In the genomic region with DNA sequence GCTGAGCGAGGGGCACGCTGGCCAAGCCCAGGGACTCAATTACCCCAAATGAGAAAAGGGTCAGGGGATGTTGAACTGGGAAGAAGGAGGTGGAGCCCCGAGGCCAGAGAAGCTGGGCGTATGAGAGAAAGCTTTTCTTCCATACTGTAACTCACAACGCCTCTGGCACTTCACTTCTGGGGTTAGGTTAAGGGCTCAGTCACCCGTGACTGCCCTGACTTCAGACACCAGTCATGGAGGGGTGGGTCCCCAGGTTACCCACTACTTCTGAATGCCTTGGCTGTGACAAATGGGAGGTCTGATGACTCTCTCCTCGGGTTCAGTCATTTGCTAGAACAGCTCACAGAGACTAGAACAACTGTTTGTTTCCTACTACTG, we compare ENCODE assay signal across 15 cellular contexts. TPM values are rescaled to one million over a fixed set of nuclear protein-coding genes. Genes with fewer than 3 reads are reported as not detected.
A peak's percentile ranks its signal among the peaks of the same experiment; 100 is the strongest.
DNase-seq lines count a peak whose midpoint lies in the region; ATAC-seq, FAIRE-seq and TF ChIP-seq lines count a peak whose summit lies in the region.
"Had no signal": no experiment of that assay in that cellular context is flagged by ENCODE, and none has a peak within 500 bp of the region (broad histone marks: within the 10 kb centered on the region; RNA-seq: fewer than 3 reads in every experiment).

No MANE protein-coding gene starts in this region.

- no peak for ATAC-seq in activated CD8-positive, alpha-beta memory T cell treated with anti-CD3 and anti-CD28 coated beads, Interleukin-2, amount 10 ng/mL, durations not matched to agents 7 days and 5 days
- peak; percentile 17 for ATAC-seq in HG03439 (IDR thresholded peaks at IDR 0.05; ENCODE audit: unreplicated experiment)
- peak; percentile 83 for ATAC-seq in stimulated activated effector memory CD8-positive, alpha-beta T cell treated with anti-CD3 and anti-CD28 coated beads, Interleukin-12 subunit alpha, Interleukin-12 subunit beta, amount 100 ng/mL, for 72 hours
- ATAC-seq: gastrocnemius medialis, left colon had no signal

- peak; percentile 28 for FAIRE-seq in bronchial epithelial cell (lab: Jason Lieb, UNC)
- FAIRE-seq: G401.6 had no signal

- no peak overlapping the region for H3K27ac ChIP-seq in mammary epithelial cell (ENCODE audit: insufficient read depth, low read depth, low read length)
- H3K27ac ChIP-seq: gastrocnemius medialis, psoas muscle had no signal

- H3K27ac Mint-ChIP-seq in activated CD8-positive, alpha-beta memory T cell treated with anti-CD3 and anti-CD28 coated beads, Interleukin-2, amount 10 ng/mL, durations not matched to agents 7 days and 5 days = no peak overlapping the region
- H3K27ac Mint-ChIP-seq in stimulated activated effector memory CD8-positive, alpha-beta T cell treated with anti-CD3 and anti-CD28 coated beads, Interleukin-12 subunit alpha, Interleukin-12 subunit beta, amount 100 ng/mL, for 72 hours = peak overlapping the region; percentile 98

- no peak overlapping the region for H2AFZ ChIP-seq in mammary epithelial cell (ENCODE audit: low read depth, low read length)

- H3K4me3 Mint-ChIP-seq in activated CD8-positive, alpha-beta memory T cell treated with anti-CD3 and anti-CD28 coated beads, Interleukin-2, amount 10 ng/mL, durations not matched to agents 7 days and 5 days = no peak overlapping the region
- peak overlapping the region; percentile 66 for H3K4me3 Mint-ChIP-seq in stimulated activated effector memory CD8-positive, alpha-beta T cell treated with anti-CD3 and anti-CD28 coated beads, Interleukin-12 subunit alpha, Interleukin-12 subunit beta, amount 100 ng/mL, for 72 hours

- no peak overlapping the region for H3K4me3 ChIP-seq in bronchial epithelial cell (ENCODE audit: low read depth, low read length)
- no peak overlapping the region for H3K4me3 ChIP-seq in mammary epithelial cell (replicated peaks in 1 of 3; ENCODE audit: insufficient read depth in 1 of 3, low read depth in 2 of 3, low read length in 3 of 3)
- H3K4me3 ChIP-seq: gastrocnemius medialis, psoas muscle had no signal

- H3K4me1 ChIP-seq in mammary epithelial cell (ENCODE audit: insufficient read depth, low read length) = peaks cover 20% of the 10 kb centered on the region
- H3K4me1 ChIP-seq: gastrocnemius medialis, psoas muscle had no signal

- H3K9me3 Mint-ChIP-seq in activated CD8-positive, alpha-beta memory T cell treated with anti-CD3 and anti-CD28 coated beads, Interleukin-2, amount 10 ng/mL, durations not matched to agents 7 days and 5 days (ENCODE audit: low read depth) = no peaks in the 10 kb centered on the region
- H3K9me3 Mint-ChIP-seq in stimulated activated effector memory CD8-positive, alpha-beta T cell treated with anti-CD3 and anti-CD28 coated beads, Interleukin-12 subunit alpha, Interleukin-12 subunit beta, amount 100 ng/mL, for 72 hours = no peaks in the 10 kb centered on the region

- H3K79me2 ChIP-seq in mammary epithelial cell (ENCODE audit: insufficient read depth, low read length) = no peaks in the 10 kb centered on the region

- peaks cover 3% of the 10 kb centered on the region for H3K27me3 Mint-ChIP-seq in activated CD8-positive, alpha-beta memory T cell treated with anti-CD3 and anti-CD28 coated beads, Interleukin-2, amount 10 ng/mL, durations not matched to agents 7 days and 5 days

- 67% methylated on average over 7 of the region's 7 CpGs for WGBS in mammary epithelial cell (ENCODE audit: low coverage, missing lambda C conversion rate)

- H3K27me3 ChIP-seq in bronchial epithelial cell (ENCODE audit: control insufficient read depth, insufficient read depth, low read length) (peaks cover 7% of the 10 kb centered on the region), mammary epithelial cell (ENCODE audit: insufficient read depth, low read length) (no peaks in the 10 kb centered on the region)

- peak; percentile 68 for DNase-seq in activated CD8-positive, alpha-beta memory T cell treated with anti-CD3 and anti-CD28 coated beads for 24 hours
- no peak for DNase-seq in activated CD8-positive, alpha-beta memory T cell treated with anti-CD3 and anti-CD28 coated beads, Interleukin-2, amount 10 ng/mL, durations not matched to agents 7 days and 5 days
- DNase-seq in bronchial epithelial cell (ENCODE audit: low read depth) = no peak
- DNase-seq in stimulated activated effector memory CD8-positive, alpha-beta T cell treated with anti-CD3 and anti-CD28 coated beads, Interleukin-12 subunit alpha, Interleukin-12 subunit beta, amount 100 ng/mL, for 72 hours (ENCODE audit: low spot score in 2 of 2) = peak; percentile 43 to 78
- DNase-seq in SW 1271 (lab: John Stamatoyannopoulos, UW) = no peak
- DNase-seq in mammary epithelial cell = no peak
- no peak for DNase-seq in NCI-H2107 treated with DMSO at 0.1 percent for 48 hours (lab: John Stamatoyannopoulos, UW; ENCODE audit: unreplicated experiment)
- DNase-seq: cortex of kidney, gastrocnemius medialis, left colon, NCI-H1092 treated with DMSO at 0.1 percent for 48 hours, NCI-H82 had no signal

- H3K36me3 Mint-ChIP-seq in activated CD8-positive, alpha-beta memory T cell treated with anti-CD3 and anti-CD28 coated beads, Interleukin-2, amount 10 ng/mL, durations not matched to agents 7 days and 5 days = no peaks in the 10 kb centered on the region
- H3K36me3 Mint-ChIP-seq in stimulated activated effector memory CD8-positive, alpha-beta T cell treated with anti-CD3 and anti-CD28 coated beads, Interleukin-12 subunit alpha, Interleukin-12 subunit beta, amount 100 ng/mL, for 72 hours = peaks cover 28% of the 10 kb centered on the region

- H3K36me3 ChIP-seq in bronchial epithelial cell (ENCODE audit: control insufficient read depth, insufficient read depth, low read length) (no peaks in the 10 kb centered on the region), mammary epithelial cell (ENCODE audit: insufficient read depth, low read length) (no peaks in the 10 kb centered on the region)
- H3K36me3 ChIP-seq: gastrocnemius medialis had no signal

- TF ChIP-seq CTCF in bronchial epithelial cell (IDR thresholded peaks at IDR 0.05; ENCODE audit: insufficient read depth, low read length, severe bottlenecking) (no peak), mammary epithelial cell (conservative IDR thresholded peaks at IDR 0.05 in 1 of 2, IDR thresholded peaks at IDR 0.05 in 1 of 2; ENCODE audit: extremely low read depth in 1 of 2, insufficient read depth in 1 of 2, low read depth in 1 of 2, low read length in 2 of 2) (no peak)

- peaks cover 56% of the 10 kb centered on the region for H3K4me1 Mint-ChIP-seq in activated CD8-positive, alpha-beta memory T cell treated with anti-CD3 and anti-CD28 coated beads, Interleukin-2, amount 10 ng/mL, durations not matched to agents 7 days and 5 days
- H3K4me1 Mint-ChIP-seq in stimulated activated effector memory CD8-positive, alpha-beta T cell treated with anti-CD3 and anti-CD28 coated beads, Interleukin-12 subunit alpha, Interleukin-12 subunit beta, amount 100 ng/mL, for 72 hours = peaks cover 72% of the 10 kb centered on the region

- H3K4me2 ChIP-seq in mammary epithelial cell (ENCODE audit: insufficient read depth, low read depth, low read length) = no peak overlapping the region

- dilution Hi-C loops in mammary epithelial cell (cut with HindIII; ENCODE audit: low sequenced_read_pairs) = loop anchor here (10.0 kb wide), 1 partner anchor 86 kb away; the partner anchor contains the start of gene CLBA1

- no peak overlapping the region for H3K9ac ChIP-seq in mammary epithelial cell (ENCODE audit: insufficient read depth, low read length)

- in situ Hi-C loops in mammary epithelial cell (cut with MboI; ENCODE audit: low sequenced_read_pairs in 2 of 2) = no loop called here

- BruUV-seq in mammary epithelial cell (replicated peaks; lab: Mats Ljungman, UMichigan) = no TSS peak

- H3K9me3 ChIP-seq in mammary epithelial cell (replicated peaks; ENCODE audit: insufficient read depth, low read length) = no peaks in the 10 kb centered on the region
- H3K9me3 ChIP-seq: gastrocnemius medialis, psoas muscle had no signal

- no peaks in the 10 kb centered on the region for H4K20me1 ChIP-seq in mammary epithelial cell (ENCODE audit: insufficient read depth, low read length)

- intact Hi-C loops in mammary epithelial cell (cut with micrococcal nuclease) = no loop called here

- CTCF ChIA-PET in activated CD8-positive, alpha-beta memory T cell treated with anti-CD3 and anti-CD28 coated beads, Interleukin-2, amount 10 ng/mL, durations not matched to agents 7 days and 5 days (lab: Charles Lee) = interaction anchor here (3.1 to 8.3 kb wide), 2 partner anchors 18 to 25 kb away, joined by 15 to 103 read pairs; no protein-coding TSS in a partner anchor
- CTCF ChIA-PET in mammary epithelial cell (lab: Charles Lee; ENCODE audit: low non-redundant PET) = no interaction called here

RNA-seq across cellular contexts. Expression of gene GPR132, which starts 5.5 kb away (rescaled TPM):
- total RNA-seq in activated CD8-positive, alpha-beta memory T cell treated with anti-CD3 and anti-CD28 coated beads, Interleukin-2, amount 10 ng/mL, durations not matched to agents 7 days and 5 days = 10 to 100 TPM; 47.4 to 49.4 TPM
- 0.13 TPM in 1 of 2 replicates, not detected in the other for total RNA-seq in bronchial epithelial cell
- under 1 TPM in 1 of 2 donors, not detected in 1; 0.24 TPM for total RNA-seq in mammary epithelial cell
- polyA plus RNA-seq in mammary epithelial cell = not detected
- polyA minus RNA-seq in mammary epithelial cell = not detected

RNA-seq across cellular contexts. Expression of gene CDCA4, which starts 49.9 kb away (rescaled TPM):
- total RNA-seq in activated CD8-positive, alpha-beta memory T cell treated with anti-CD3 and anti-CD28 coated beads, Interleukin-2, amount 10 ng/mL, durations not matched to agents 7 days and 5 days = 10 to 100 TPM; 70.8 to 77.8 TPM
- 35.5 and 50.8 TPM in 2 replicates for total RNA-seq in bronchial epithelial cell
- 10 to 100 TPM; 38.2 to 61.7 TPM for total RNA-seq in mammary epithelial cell
- polyA plus RNA-seq in mammary epithelial cell = 53.4 TPM
- 38.9 TPM for polyA minus RNA-seq in mammary epithelial cell

Comparison
In these comparisons a context has a peak if more than half of its experiments do, and no peak if none do; other contexts are left out.
1. DNase-seq: peak in activated CD8-positive, alpha-beta memory T cell treated with anti-CD3 and anti-CD28 coated beads for 24 hours (single experiment) and stimulated activated effector memory CD8-positive, alpha-beta T cell treated with anti-CD3 and anti-CD28 coated beads, Interleukin-12 subunit alpha, Interleukin-12 subunit beta, amount 100 ng/mL, for 72 hours (2 of 2); none in activated CD8-positive, alpha-beta memory T cell treated with anti-CD3 and anti-CD28 coated beads, Interleukin-2, amount 10 ng/mL, durations not matched to agents 7 days and 5 days (single experiment), bronchial epithelial cell (single experiment), SW 1271 (0 of 2), mammary epithelial cell (single experiment) and NCI-H2107 treated with DMSO at 0.1 percent for 48 hours (single experiment).
2. RNA of gene GPR132, which starts 5.5 kb away (total RNA-seq): 47.4 to 49.4 TPM in activated CD8-positive, alpha-beta memory T cell treated with anti-CD3 and anti-CD28 coated beads, Interleukin-2, amount 10 ng/mL, durations not matched to agents 7 days and 5 days; 0.24 TPM in mammary epithelial cell and 0.13 TPM in bronchial epithelial cell; every median in the first group is over 10 times any median in the second.